Comparison of ENCODE assay signal across 9 cellular contexts in genomic region chr11:78351193-78351592, GRCh38.
DNase-seq lines count a peak whose midpoint lies in the region; ATAC-seq and TF ChIP-seq lines count a peak whose summit lies in the region.
"Had no signal": no experiment of that assay in that cellular context is flagged by ENCODE, and none has a peak within 500 bp of the region (broad histone marks: within the 10 kb centered on the region; RNA-seq: fewer than 3 reads in every experiment).

No MANE protein-coding gene starts in this region.

- H3K27me3 ChIP-seq in ACC112 (ENCODE audit: insufficient read depth, low read length) (no peaks in the 10 kb centered on the region), mammary epithelial cell (ENCODE audit: insufficient read depth, low read length) (no peaks in the 10 kb centered on the region)

- no TSS peak for BruUV-seq in mammary epithelial cell (replicated peaks; lab: Mats Ljungman, UMichigan)

- H3K4me3 ChIP-seq in ACC112 (ENCODE audit: low read depth, low read length) (peak overlapping the region; percentile 68), NB4 (ENCODE audit: low read depth, low read length) (peak overlapping the region; percentile 62), mammary epithelial cell (replicated peaks in 1 of 3; ENCODE audit: insufficient read depth in 1 of 3, low read depth in 2 of 3, low read length in 3 of 3) (no peak overlapping the region)

- intact Hi-C loops in mammary epithelial cell (cut with micrococcal nuclease) = no loop called here

- POLR2A ChIA-PET in HEK293T (lab: Yijun Ruan, JAX) = no interaction called here

- H2AFZ ChIP-seq in ACC112 (ENCODE audit: low read length, unreplicated experiment) = peak overlapping the region; percentile 69
- H2AFZ ChIP-seq in mammary epithelial cell (ENCODE audit: low read depth, low read length) = peak overlapping the region; percentile 82

- no peak overlapping the region for H3K4me2 ChIP-seq in mammary epithelial cell (ENCODE audit: insufficient read depth, low read depth, low read length)

- H3K36me3 Mint-ChIP-seq in natural killer cell treated with Interleukin-12 subunit alpha and Interleukin-12 subunit beta and Interleukin-15 and Interleukin-18, amount 100 ng/mL, for 72 hours = no peaks in the 10 kb centered on the region

- no peaks in the 10 kb centered on the region for H3K9me3 Mint-ChIP-seq in natural killer cell treated with Interleukin-12 subunit alpha and Interleukin-12 subunit beta and Interleukin-15 and Interleukin-18, amount 100 ng/mL, for 72 hours

- DNase-seq in NB4 (ENCODE audit: low read depth) (peak; percentile 73), mammary epithelial cell (no peak), HEK293T (ENCODE audit: extremely low spot score) (no peak), GM19238 (ENCODE audit: insufficient read length, low spot score) (no peak), Ammon's horn (ENCODE audit: low spot score) (no peak)
- no peak for DNase-seq in natural killer cell treated with Interleukin-12 subunit alpha and Interleukin-12 subunit beta and Interleukin-15 and Interleukin-18, amount 100 ng/mL, for 72 hours (ENCODE audit: low spot score)
- no peak for DNase-seq in activated T-cell treated with anti-CD3 and anti-CD28 coated beads, Interleukin-2, amount 50 U/mL, for 48 hours
- DNase-seq: activated CD4-positive, alpha-beta memory T cell treated with anti-CD3 and anti-CD28 coated beads, Interleukin-2, amount 10 ng/mL, durations not matched to agents 7 days and 5 days had no signal

- dilution Hi-C loops in mammary epithelial cell (cut with HindIII; ENCODE audit: low sequenced_read_pairs) = no loop called here

- in situ Hi-C loops in mammary epithelial cell (cut with MboI; ENCODE audit: low sequenced_read_pairs in 2 of 2) = no loop called here

- no peaks in the 10 kb centered on the region for H3K36me3 ChIP-seq in ACC112 (ENCODE audit: insufficient read depth, low read length)
- no peaks in the 10 kb centered on the region for H3K36me3 ChIP-seq in mammary epithelial cell (ENCODE audit: insufficient read depth, low read length)

- H3K4me1 ChIP-seq in ACC112 (ENCODE audit: control insufficient read depth, insufficient read depth, low read length, unreplicated experiment) (peaks cover 28% of the 10 kb centered on the region), mammary epithelial cell (ENCODE audit: insufficient read depth, low read length) (peaks cover 6% of the 10 kb centered on the region)

- no peak for TF ChIP-seq POLR2A in NB4 (IDR thresholded peaks at IDR 0.05; ENCODE audit: extremely low read depth, insufficient read length)

- peaks cover 0 to 8% of the 10 kb centered on the region in 2 donors for H3K4me1 Mint-ChIP-seq in natural killer cell treated with Interleukin-12 subunit alpha and Interleukin-12 subunit beta and Interleukin-15 and Interleukin-18, amount 100 ng/mL, for 72 hours (ENCODE audit: low read depth in 2 of 2)

- no peak overlapping the region for H3K27ac ChIP-seq in ACC112 (ENCODE audit: low read depth, low read length)
- no peak overlapping the region for H3K27ac ChIP-seq in mammary epithelial cell (ENCODE audit: insufficient read depth, low read depth, low read length)

- no peak for ATAC-seq in natural killer cell treated with Interleukin-12 subunit alpha and Interleukin-12 subunit beta and Interleukin-15 and Interleukin-18, amount 100 ng/mL, for 72 hours

- H3K9me3 ChIP-seq in mammary epithelial cell (replicated peaks; ENCODE audit: insufficient read depth, low read length) = no peaks in the 10 kb centered on the region

- WGBS in mammary epithelial cell (ENCODE audit: low coverage, missing lambda C conversion rate) = 100% methylated on average over 3 of the region's 3 CpGs

- no peak for TF ChIP-seq CTCF in NB4 (IDR thresholded peaks at IDR 0.05; ENCODE audit: low read depth, low read length)
- TF ChIP-seq CTCF in mammary epithelial cell (conservative IDR thresholded peaks at IDR 0.05 in 1 of 2, IDR thresholded peaks at IDR 0.05 in 1 of 2; ENCODE audit: extremely low read depth in 1 of 2, insufficient read depth in 1 of 2, low read depth in 1 of 2, low read length in 2 of 2) = no peak

- H3K9ac ChIP-seq in mammary epithelial cell (ENCODE audit: insufficient read depth, low read length) = no peak overlapping the region

- no peak overlapping the region for H3K27ac Mint-ChIP-seq in natural killer cell treated with Interleukin-12 subunit alpha and Interleukin-12 subunit beta and Interleukin-15 and Interleukin-18, amount 100 ng/mL, for 72 hours

- CTCF ChIA-PET in mammary epithelial cell (lab: Charles Lee; ENCODE audit: low non-redundant PET) (no interaction called here), HEK293T (lab: Yijun Ruan, JAX) (no interaction called here)

- H4K20me1 ChIP-seq in mammary epithelial cell (ENCODE audit: insufficient read depth, low read length) = no peaks in the 10 kb centered on the region

- peaks cover 8% of the 10 kb centered on the region for H3K79me2 ChIP-seq in ACC112 (ENCODE audit: control insufficient read depth, insufficient read depth, low read length, unreplicated experiment)
- no peaks in the 10 kb centered on the region for H3K79me2 ChIP-seq in mammary epithelial cell (ENCODE audit: insufficient read depth, low read length)

- peak overlapping the region; percentile 4 for H3K4me3 Mint-ChIP-seq in natural killer cell treated with Interleukin-12 subunit alpha and Interleukin-12 subunit beta and Interleukin-15 and Interleukin-18, amount 100 ng/mL, for 72 hours
- H3K4me3 Mint-ChIP-seq: activated CD4-positive, alpha-beta memory T cell treated with anti-CD3 and anti-CD28 coated beads, Interleukin-2, amount 10 ng/mL, durations not matched to agents 7 days and 5 days had no signal

- peaks cover 0 to 4% of the 10 kb centered on the region in 2 donors for H3K27me3 Mint-ChIP-seq in natural killer cell treated with Interleukin-12 subunit alpha and Interleukin-12 subunit beta and Interleukin-15 and Interleukin-18, amount 100 ng/mL, for 72 hours
- H3K27me3 Mint-ChIP-seq: activated CD4-positive, alpha-beta memory T cell treated with anti-CD3 and anti-CD28 coated beads, Interleukin-2, amount 10 ng/mL, durations not matched to agents 7 days and 5 days had no signal

TF ChIP-seq in HEK293T, 16 proteins besides CTCF, POLR2A, EP300 and RAD21:
- TF ChIP-seq SUZ12 (IDR thresholded peaks at IDR 0.05) (no peak), BHLHE40 (IDR thresholded peaks at IDR 0.05; ENCODE audit: borderline replicate concordance) (no peak), CTBP1 (IDR thresholded peaks at IDR 0.05; ENCODE audit: borderline replicate concordance) (no peak), NFRKB (IDR thresholded peaks at IDR 0.05) (no peak), ELF4 (IDR thresholded peaks at IDR 0.05) (no peak), FOXK2 (IDR thresholded peaks at IDR 0.05) (no peak), ARNT (IDR thresholded peaks at IDR 0.05) (no peak), FOXA1 (IDR thresholded peaks at IDR 0.05) (no peak), L3MBTL2 (conservative IDR thresholded peaks at IDR 0.05) (no peak), SP1 (IDR thresholded peaks at IDR 0.05) (no peak), ZNF384 (IDR thresholded peaks at IDR 0.05) (no peak), TARDBP (IDR thresholded peaks at IDR 0.05) (no peak), LEF1 (IDR thresholded peaks at IDR 0.05; ENCODE audit: borderline replicate concordance) (no peak), HDGF (IDR thresholded peaks at IDR 0.05; ENCODE audit: borderline replicate concordance) (no peak), FOXM1 (IDR thresholded peaks at IDR 0.05; ENCODE audit: borderline replicate concordance) (no peak)
- TF ChIP-seq, protein P1, sequence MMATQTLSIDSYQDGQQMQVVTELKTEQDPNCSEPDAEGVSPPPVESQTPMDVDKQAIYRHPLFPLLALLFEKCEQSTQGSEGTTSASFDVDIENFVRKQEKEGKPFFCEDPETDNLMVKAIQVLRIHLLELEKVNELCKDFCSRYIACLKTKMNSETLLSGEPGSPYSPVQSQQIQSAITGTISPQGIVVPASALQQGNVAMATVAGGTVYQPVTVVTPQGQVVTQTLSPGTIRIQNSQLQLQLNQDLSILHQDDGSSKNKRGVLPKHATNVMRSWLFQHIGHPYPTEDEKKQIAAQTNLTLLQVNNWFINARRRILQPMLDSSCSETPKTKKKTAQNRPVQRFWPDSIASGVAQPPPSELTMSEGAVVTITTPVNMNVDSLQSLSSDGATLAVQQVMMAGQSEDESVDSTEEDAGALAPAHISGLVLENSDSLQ (IDR thresholded peaks at IDR 0.05) = no peak

Comparison
In these comparisons a context has a peak if more than half of its experiments do, and no peak if none do; other contexts are left out.
1. H3K4me3 ChIP-seq: peak in ACC112 (single experiment) and NB4 (single experiment); none in mammary epithelial cell (0 of 3).